In the genomic region with DNA sequence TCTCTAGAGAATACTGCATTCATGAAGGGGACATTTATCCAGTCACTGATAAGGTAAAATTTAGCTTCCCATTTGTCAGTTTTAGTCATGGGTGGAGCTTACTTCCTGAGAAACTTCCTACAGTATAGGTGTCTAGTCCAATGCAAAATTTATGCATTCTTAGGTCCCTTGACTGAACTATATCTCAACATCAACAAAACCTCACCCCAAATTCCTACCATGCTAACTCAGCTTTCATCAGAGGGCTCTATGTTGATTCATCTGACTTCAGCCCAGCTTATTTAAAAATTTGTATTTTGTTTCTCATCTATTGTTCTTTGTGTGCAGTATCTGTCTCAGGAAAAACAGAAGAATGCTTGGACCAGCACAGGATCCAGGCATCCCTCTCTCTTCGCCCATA, we compare ENCODE assay signal across 9 cellular contexts.
"Had no signal": no experiment of that assay in that cellular context is flagged by ENCODE, and none has a peak within 500 bp of the region (broad histone marks: within the 10 kb centered on the region; RNA-seq: fewer than 3 reads in every experiment).

No MANE protein-coding gene starts in this region.

- H3K9me3 Mint-ChIP-seq: GM23338 had no signal

- H3K4me3 Mint-ChIP-seq: GM23338, H9 had no signal

- FAIRE-seq: H1, H54, HTR-8/SVneo, K562 had no signal

- H2AFZ ChIP-seq: GM23338 had no signal

- ATAC-seq: GM23338, K562 had no signal

- DNase-seq: H9, HCEC 1CT, IMR-90, KG1 had no signal

- H3K4me3 ChIP-seq: GM23338, K562 had no signal

- H3K27ac Mint-ChIP-seq: GM23338, H9 had no signal

- H3K4me1 Mint-ChIP-seq: GM23338 had no signal

- H3K4me2 ChIP-seq: GM23338 had no signal
